1 cellular context compared by ENCODE assay signal in the genomic region with DNA sequence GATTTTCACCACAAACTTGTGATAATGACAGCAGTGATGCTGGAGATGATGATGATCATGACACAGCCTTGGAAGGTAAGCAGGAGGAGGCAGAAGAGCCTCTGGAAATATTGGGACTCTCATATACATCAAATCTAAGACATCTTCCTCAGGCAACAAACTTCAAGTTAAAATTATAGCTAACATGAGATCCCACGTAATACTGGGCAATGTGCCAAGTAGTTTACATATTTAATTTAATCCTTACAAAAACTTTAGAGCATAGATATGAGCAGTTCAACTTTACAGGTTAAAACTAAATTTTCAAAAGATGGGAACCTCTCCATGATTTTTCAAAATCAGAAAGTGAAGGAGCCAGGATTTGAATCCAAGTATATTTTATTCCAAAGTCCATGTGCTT.
TF ChIP-seq lines count a peak whose summit lies in the region.

No MANE protein-coding gene starts in this region.

TF ChIP-seq in K562, 482 proteins besides CTCF, POLR2A, EP300 and RAD21:
- peak; percentile 78 for TF ChIP-seq NFIC (IDR thresholded peaks at IDR 0.05)
- peak; percentile 63; the same call in 1 of the 2 replicates for TF ChIP-seq NFIX (CRISPR knock-in tag; IDR thresholded peaks at IDR 0.05; ENCODE audit: low read depth)
- TF ChIP-seq ESRRA (IDR thresholded peaks at IDR 0.05; ENCODE audit: borderline replicate concordance, low read depth), result no peak
- TF ChIP-seq PPARD (CRISPR knock-in tag; IDR thresholded peaks at IDR 0.05), result no peak
- TF ChIP-seq ZNF740 (CRISPR knock-in tag; IDR thresholded peaks at IDR 0.05), result no peak
- TF ChIP-seq ZNF740 (tag; IDR thresholded peaks at IDR 0.05), result no peak
